Comparison of ENCODE assay signal across 20 cellular contexts in genomic region chr12:95006206-95006605, GRCh38.
"Had no signal": no experiment of that assay in that cellular context is flagged by ENCODE, and none has a peak within 500 bp of the region (broad histone marks: within the 10 kb centered on the region; RNA-seq: fewer than 3 reads in every experiment).

No MANE protein-coding gene starts in this region.

- H3K4me3 ChIP-seq: dorsolateral prefrontal cortex, heart left ventricle, spleen, tibial artery, upper lobe of left lung, uterus had no signal

- H3K27ac Mint-ChIP-seq: nephron progenitor cell; stimulated activated memory B cell treated with anti-CD40 and anti-IgM and Interleukin-4, amounts not matched to agents 10 μg/mL and 1 μg/mL and 100 μg/mL, for 72 hours; stimulated activated naive CD8-positive, alpha-beta T cell treated with anti-CD3 and anti-CD28 coated beads, Interleukin-15, Interleukin-2, amounts not matched to agents 100 ng/mL and 50 ng/mL, for 24 hours had no signal

- H3K4me1 ChIP-seq: uterus had no signal

- H3K36me3 ChIP-seq: neutrophil, uterus had no signal

- H3K27me3 Mint-ChIP-seq: stimulated activated memory B cell treated with anti-CD40 and anti-IgM and Interleukin-4, amounts not matched to agents 10 μg/mL and 1 μg/mL and 100 μg/mL, for 72 hours; stimulated activated naive CD8-positive, alpha-beta T cell treated with anti-CD3 and anti-CD28 coated beads, Interleukin-15, Interleukin-2, amounts not matched to agents 100 ng/mL and 50 ng/mL, for 24 hours had no signal

- H3K27me3 ChIP-seq: dorsolateral prefrontal cortex, heart left ventricle, neutrophil, spleen, tibial artery, upper lobe of left lung, uterus had no signal

- ATAC-seq: heart left ventricle; sciatic nerve; stimulated activated memory B cell treated with anti-CD40 and anti-IgM and Interleukin-4, amounts not matched to agents 10 μg/mL and 1 μg/mL and 100 μg/mL, for 72 hours had no signal

- DNase-seq: cortex of kidney; dorsolateral prefrontal cortex; effector CD8-positive, alpha-beta T cell; foreskin melanocyte; heart left ventricle; hippocampal formation; kidney glomerular epithelial cell; mesendoderm; nephron progenitor cell; spleen; stimulated activated CD4-positive, alpha-beta T cell treated with anti-CD3 and anti-CD28 coated beads, Interleukin-15, amount 100 ng/mL, for 24 hours; stimulated activated CD4-positive, alpha-beta T cell treated with anti-CD3 and anti-CD28 coated beads, Interleukin-1b, Interleukin-23, amount 100 ng/mL, for 48 hours; stimulated activated CD4-positive, alpha-beta T cell treated with anti-CD3 and anti-CD28 coated beads, Interleukin-4, amount 100 ng/mL, for 24 hours; tibial artery; upper lobe of left lung; uterus had no signal

- H3K27ac ChIP-seq: dorsolateral prefrontal cortex, heart left ventricle, neutrophil, spleen, tibial artery, upper lobe of left lung, uterus had no signal

- H3K4me3 Mint-ChIP-seq: nephron progenitor cell; stimulated activated memory B cell treated with anti-CD40 and anti-IgM and Interleukin-4, amounts not matched to agents 10 μg/mL and 1 μg/mL and 100 μg/mL, for 72 hours; stimulated activated naive CD8-positive, alpha-beta T cell treated with anti-CD3 and anti-CD28 coated beads, Interleukin-15, Interleukin-2, amounts not matched to agents 100 ng/mL and 50 ng/mL, for 24 hours had no signal

- H3K9me3 ChIP-seq: uterus had no signal
